ENCODE assay signal across 1 cellular context in genomic region chr9:114803886-114804285, GRCh38.
TF ChIP-seq lines count a peak whose summit lies in the region.

No MANE protein-coding gene starts in this region.

TF ChIP-seq in GM23338, 12 proteins besides CTCF, POLR2A, EP300 and RAD21 (continued from another document):
- no peak for TF ChIP-seq ZNF462 (CRISPR knock-in tag; IDR thresholded peaks at IDR 0.05)
- TF ChIP-seq ZNF331 (CRISPR knock-in tag; IDR thresholded peaks at IDR 0.05; ENCODE audit: low read depth), result no peak
- no peak for TF ChIP-seq CREB1 (CRISPR knock-in tag; IDR thresholded peaks at IDR 0.05; ENCODE audit: low read depth)
- no peak for TF ChIP-seq ETS1 (IDR thresholded peaks at IDR 0.05)
- TF ChIP-seq NANOG (IDR thresholded peaks at IDR 0.05; ENCODE audit: borderline replicate concordance), result no peak
- no peak for TF ChIP-seq EZH2 (IDR thresholded peaks at IDR 0.05; ENCODE audit: low read depth, unreplicated experiment)
- no peak for TF ChIP-seq REST (IDR thresholded peaks at IDR 0.05; ENCODE audit: unreplicated experiment)
TF ChIP-seq in GM23338: peak in this region for 0.
